In the genomic region with DNA sequence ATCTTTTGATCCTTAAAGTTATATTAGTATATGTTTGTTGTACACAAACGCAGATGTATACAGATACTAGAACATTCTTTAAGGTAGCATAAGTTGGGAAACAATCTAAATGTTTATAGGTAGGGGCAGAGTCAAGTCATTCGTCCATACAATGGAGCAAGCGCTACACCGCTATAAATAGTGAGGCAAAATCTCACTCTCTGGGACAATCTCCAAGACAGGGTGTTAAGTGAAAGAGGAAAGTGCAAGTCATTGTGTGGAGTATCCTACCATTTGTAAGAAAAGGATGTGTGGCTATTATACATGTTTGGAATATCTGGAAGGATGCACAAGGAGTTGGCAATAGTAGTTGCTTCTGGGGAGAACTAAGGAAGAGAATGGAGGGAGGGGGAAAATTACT, we compare ENCODE assay signal across 27 cellular contexts. TPM values are rescaled to one million over a fixed set of nuclear protein-coding genes. Genes with fewer than 3 reads are reported as not detected.
"Had no signal": no experiment of that assay in that cellular context is flagged by ENCODE, and none has a peak within 500 bp of the region (broad histone marks: within the 10 kb centered on the region; RNA-seq: fewer than 3 reads in every experiment).

No MANE protein-coding gene starts in this region.

- H3K36me3 ChIP-seq: adrenal gland, SJSA1 had no signal

- H3K9me3 ChIP-seq: adrenal gland had no signal

- H3K36me3 Mint-ChIP-seq: activated naive CD8-positive, alpha-beta T cell treated with anti-CD3 and anti-CD28 coated beads, Interleukin-2, amount 10 ng/mL, durations not matched to agents 7 days and 5 days had no signal

- H3K9me3 Mint-ChIP-seq: activated naive CD8-positive, alpha-beta T cell treated with anti-CD3 and anti-CD28 coated beads, Interleukin-2, amount 10 ng/mL, durations not matched to agents 7 days and 5 days; T-helper 1 cell treated with Interleukin-12 subunit alpha and Interleukin-12 subunit beta and Interleukin-4 antibody, amounts not matched to agents 30 μg/mL and 1 μg/mL, for 36 hours had no signal

- DNase-seq: activated CD4-positive, alpha-beta T cell treated with anti-CD3 and anti-CD28 coated beads for 4 hours; activated CD4-positive, alpha-beta T cell treated with anti-CD3 and anti-CD28 coated beads, Interleukin-2, amount 50 U/mL, for 4 hours; activated CD8-positive, alpha-beta memory T cell treated with anti-CD3 and anti-CD28 coated beads, Interleukin-2, amount 50 U/mL, for 48 hours; activated CD8-positive, alpha-beta T cell treated with anti-CD3 and anti-CD28 coated beads, Interleukin-2, amount 10 ng/mL, durations not matched to agents 7 days and 5 days; activated naive CD4-positive, alpha-beta T cell treated with anti-CD3 and anti-CD28 coated beads, Interleukin-2, amount 50 U/mL, for 16 hours; activated naive CD8-positive, alpha-beta T cell treated with anti-CD3 and anti-CD28 coated beads, Interleukin-2, amount 10 ng/mL, durations not matched to agents 7 days and 5 days; activated T-cell treated with anti-CD3 and anti-CD28 coated beads, Interleukin-2, amount 50 U/mL, for 1 hour; adrenal gland; anterior cingulate cortex; KG1; NCI-H1092; NCI-H1417 treated with DMSO at 0.1 percent for 48 hours; NCI-H1694; NCI-H2029; NCI-H2107; NCI-H345; NCI-H510A; NCI-H526 treated with DMSO at 0.1 percent for 48 hours; NCI-H82; RPMI8226; SHP77 had no signal

- H3K27ac Mint-ChIP-seq: activated CD8-positive, alpha-beta T cell treated with anti-CD3 and anti-CD28 coated beads, Interleukin-2, amount 10 ng/mL, durations not matched to agents 7 days and 5 days; activated naive CD8-positive, alpha-beta T cell treated with anti-CD3 and anti-CD28 coated beads, Interleukin-2, amount 10 ng/mL, durations not matched to agents 7 days and 5 days; T-helper 1 cell treated with Interleukin-12 subunit alpha and Interleukin-12 subunit beta and Interleukin-4 antibody, amounts not matched to agents 30 μg/mL and 1 μg/mL, for 36 hours had no signal

- H3K27me3 ChIP-seq: adrenal gland, SJSA1 had no signal

- ATAC-seq: activated CD4-positive, CD25-positive, alpha-beta regulatory T cell treated with anti-CD3 and anti-CD28 coated beads, Interleukin-2, amount 50 U/mL, for 24 hours; activated CD8-positive, alpha-beta T cell treated with anti-CD3 and anti-CD28 coated beads, Interleukin-2, amount 10 ng/mL, durations not matched to agents 7 days and 5 days; SK-N-SH treated with all-trans-retinoic acid at 6 μM for 48 hours had no signal

- FAIRE-seq: bronchial epithelial cell had no signal

- H3K4me3 Mint-ChIP-seq: activated CD8-positive, alpha-beta T cell treated with anti-CD3 and anti-CD28 coated beads, Interleukin-2, amount 10 ng/mL, durations not matched to agents 7 days and 5 days; activated naive CD8-positive, alpha-beta T cell treated with anti-CD3 and anti-CD28 coated beads, Interleukin-2, amount 10 ng/mL, durations not matched to agents 7 days and 5 days; T-helper 1 cell treated with Interleukin-12 subunit alpha and Interleukin-12 subunit beta and Interleukin-4 antibody, amounts not matched to agents 30 μg/mL and 1 μg/mL, for 36 hours had no signal

- H3K27ac ChIP-seq: adrenal gland, SJSA1 had no signal

- H3K4me3 ChIP-seq: adrenal gland, SJSA1 had no signal

RNA-seq across cellular contexts. Expression of a gene that starts 16.2 kb away (rescaled TPM):
- total RNA-seq: OCI-LY7 had no signal
